Comparison of ENCODE assay signal across 1 cellular context in genomic region chr12:56496704-56497103, GRCh38.
TF ChIP-seq lines count a peak whose summit lies in the region.

No MANE protein-coding gene starts in this region.

TF ChIP-seq in HepG2, 621 proteins besides CTCF, POLR2A, EP300 and RAD21:
- TF ChIP-seq STAG1 (CRISPR knock-in tag; IDR thresholded peaks at IDR 0.05): peak; percentile 35
